ENCODE assay signal across 28 cellular contexts in genomic region chr10:94059174-94059573, GRCh38.
"Had no signal": no experiment of that assay in that cellular context is flagged by ENCODE, and none has a peak within 500 bp of the region (broad histone marks: within the 10 kb centered on the region; RNA-seq: fewer than 3 reads in every experiment).

No MANE protein-coding gene starts in this region.

- H3K4me2 ChIP-seq: neural progenitor cell had no signal

- H3K27ac ChIP-seq: coronary artery, esophagus squamous epithelium, heart right ventricle, lower lobe of right lung, neural progenitor cell, parathyroid adenoma, psoas muscle, sigmoid colon, spleen, testis, tibial artery had no signal

- H3K4me1 Mint-ChIP-seq: naive B cell; neural progenitor cell; stimulated activated memory B cell treated with anti-CD40 and anti-IgM and Interleukin-4, amounts not matched to agents 10 μg/mL and 1 μg/mL and 100 μg/mL, for 72 hours had no signal

- H3K4me3 ChIP-seq: coronary artery, esophagus squamous epithelium, heart right ventricle, lower lobe of right lung, neural progenitor cell, psoas muscle, sigmoid colon, spleen, testis, tibial artery had no signal

- H3K4me1 ChIP-seq: lower lobe of right lung, neural progenitor cell, parathyroid adenoma, psoas muscle, sigmoid colon, spleen, testis, tibial artery had no signal

- H3K36me3 Mint-ChIP-seq: naive B cell; natural killer cell treated with Interleukin-12 subunit alpha and Interleukin-12 subunit beta and Interleukin-15 and Interleukin-18, amount 100 ng/mL, for 72 hours; neural progenitor cell; stimulated activated memory B cell treated with anti-CD40 and anti-IgM and Interleukin-4, amounts not matched to agents 10 μg/mL and 1 μg/mL and 100 μg/mL, for 72 hours; type B pancreatic cell had no signal

- H3K36me3 ChIP-seq: esophagus squamous epithelium, heart right ventricle, lower lobe of right lung, neural progenitor cell, sigmoid colon, spleen, tibial artery had no signal

- H3K27ac Mint-ChIP-seq: naive B cell; natural killer cell treated with Interleukin-12 subunit alpha and Interleukin-12 subunit beta and Interleukin-15 and Interleukin-18, amount 100 ng/mL, for 72 hours; neural progenitor cell; stimulated activated memory B cell treated with anti-CD40 and anti-IgM and Interleukin-4, amounts not matched to agents 10 μg/mL and 1 μg/mL and 100 μg/mL, for 72 hours; type B pancreatic cell had no signal

- H3K9me3 Mint-ChIP-seq: neural progenitor cell; stimulated activated memory B cell treated with anti-CD40 and anti-IgM and Interleukin-4, amounts not matched to agents 10 μg/mL and 1 μg/mL and 100 μg/mL, for 72 hours; type B pancreatic cell had no signal

- DNase-seq: dermis blood vessel endothelial cell; effector memory CD4-positive, alpha-beta T cell; erythroblast; esophagus squamous epithelium; foreskin melanocyte; glutamatergic neuron; heart right ventricle; hippocampal formation; left ventricle myocardium superior; lower lobe of right lung; naive B cell; psoas muscle; right cardiac atrium; sigmoid colon; spleen; stimulated activated CD4-positive, alpha-beta T cell treated with anti-CD3 and anti-CD28 coated beads, Interleukin-4, amount 100 ng/mL, for 4 hours; stimulated activated naive CD8-positive, alpha-beta T cell treated with anti-CD3 and anti-CD28 coated beads, Interleukin-15, Interleukin-2, amounts not matched to agents 100 U/mL and 50 U/mL, for 24 hours; substantia nigra; testis; tibial artery had no signal

- H3K4me3 Mint-ChIP-seq: naive B cell; natural killer cell treated with Interleukin-12 subunit alpha and Interleukin-12 subunit beta and Interleukin-15 and Interleukin-18, amount 100 ng/mL, for 72 hours; neural progenitor cell; stimulated activated memory B cell treated with anti-CD40 and anti-IgM and Interleukin-4, amounts not matched to agents 10 μg/mL and 1 μg/mL and 100 μg/mL, for 72 hours; type B pancreatic cell had no signal

- FAIRE-seq: endothelial cell of umbilical vein, islet of Langerhans had no signal

- H3K27me3 ChIP-seq: esophagus squamous epithelium, heart right ventricle, neural progenitor cell, sigmoid colon, spleen, testis, tibial artery had no signal

- ATAC-seq: heart right ventricle; left ventricle myocardium superior; lower lobe of right lung; natural killer cell treated with Interleukin-12 subunit alpha and Interleukin-12 subunit beta and Interleukin-15 and Interleukin-18, amount 100 ng/mL, for 72 hours; psoas muscle; right cardiac atrium; stimulated activated memory B cell treated with anti-CD40 and anti-IgM and Interleukin-4, amounts not matched to agents 10 μg/mL and 1 μg/mL and 100 μg/mL, for 72 hours; stimulated activated naive CD8-positive, alpha-beta T cell treated with anti-CD3 and anti-CD28 coated beads, Interleukin-15, Interleukin-2, amounts not matched to agents 100 U/mL and 50 U/mL, for 24 hours had no signal

- H3K27me3 Mint-ChIP-seq: stimulated activated memory B cell treated with anti-CD40 and anti-IgM and Interleukin-4, amounts not matched to agents 10 μg/mL and 1 μg/mL and 100 μg/mL, for 72 hours had no signal

- H3K9me3 ChIP-seq: esophagus squamous epithelium, heart right ventricle, lower lobe of right lung, psoas muscle, sigmoid colon, spleen, testis, tibial artery had no signal
